ENCODE assay signal across 10 cellular contexts in the genomic region with DNA sequence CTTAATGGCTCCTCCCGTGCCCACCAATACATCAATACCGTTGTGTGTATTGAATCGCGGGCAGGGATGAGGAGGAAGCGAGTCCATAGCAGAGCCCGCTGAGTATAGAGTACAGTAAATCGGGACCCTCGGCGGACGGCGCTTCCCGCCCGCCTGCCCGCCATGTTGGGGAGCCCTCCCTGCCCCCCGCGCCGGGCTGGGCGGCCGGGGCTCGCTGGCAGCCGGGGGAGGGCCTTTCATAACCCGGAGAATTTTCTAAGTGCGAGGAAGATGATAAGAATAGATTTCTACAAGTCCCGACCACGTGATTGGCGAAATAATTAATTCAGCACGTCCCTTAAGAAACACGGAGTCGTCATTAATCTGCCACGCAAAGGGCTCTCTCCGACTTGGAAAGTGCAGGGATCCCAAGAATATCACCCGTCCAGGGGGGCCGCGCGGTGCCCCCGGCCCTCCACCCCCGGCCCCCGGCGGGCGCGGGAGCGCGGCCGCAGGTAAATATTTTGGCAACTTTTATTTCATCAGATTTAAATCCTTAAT. TPM values are rescaled to one million over a fixed set of nuclear protein-coding genes. Genes with fewer than 3 reads are reported as not detected.
DNase-seq lines count a peak whose midpoint lies in the region; ATAC-seq and TF ChIP-seq lines count a peak whose summit lies in the region.
"Had no signal": no experiment of that assay in that cellular context is flagged by ENCODE, and none has a peak within 500 bp of the region (broad histone marks: within the 10 kb centered on the region; RNA-seq: fewer than 3 reads in every experiment).

HOXD3 (plus strand) TSS at position 349 of the 540 bp plus-strand sequence. CDS start 11,808 bp downstream, outside the sequence.

- peaks cover 12% of the 10 kb centered on the region; the same call in 1 of the 2 replicates for H3K36me3 ChIP-seq in SK-N-MC (ENCODE audit: insufficient read depth, low read length)
- no peaks in the 10 kb centered on the region for H3K36me3 ChIP-seq in hepatocyte (replicated peaks; ENCODE audit: insufficient read depth, low read depth)
- peaks cover 8 to 30% (median 15%) of the 10 kb centered on the region in 3 donors for H3K36me3 ChIP-seq in tibial artery

- no peak for TF ChIP-seq CTCF in hepatocyte (IDR thresholded peaks at IDR 0.05; ENCODE audit: poor library complexity)
- TF ChIP-seq CTCF in tibial artery (IDR thresholded peaks at IDR 0.05), result no peak

- H3K4me1 ChIP-seq in hepatocyte (ENCODE audit: insufficient read depth) (peaks cover 20% of the 10 kb centered on the region), tibial artery (peaks cover 0 to 40% (median 27%) of the 10 kb centered on the region in 4 donors)

- H3K4me3 ChIP-seq in SK-N-MC (peak within 1 kb of the TSS; percentile 82), hepatocyte (no peak within 1 kb of the TSS), tibial artery (no peak within 1 kb of the TSS)

- H3K36me3 Mint-ChIP-seq in activated CD4-positive, alpha-beta T cell treated with anti-CD3 and anti-CD28 coated beads, Interleukin-2, amount 10 ng/mL, durations not matched to agents 24 days and 14 days (ENCODE audit: low read depth), result no peaks in the 10 kb centered on the region
- H3K36me3 Mint-ChIP-seq in stimulated activated naive B cell treated with anti-CD40 and anti-IgM and Interleukin-4, amounts not matched to agents 10 μg/mL and 1 μg/mL and 100 μg/mL, for 72 hours, result peaks cover 0 to 4% of the 10 kb centered on the region in 2 donors
- H3K36me3 Mint-ChIP-seq: natural killer cell treated with Interleukin-12 subunit alpha and Interleukin-12 subunit beta and Interleukin-15 and Interleukin-18, amount 100 ng/mL, for 72 hours had no signal

- 5% methylated on average over 43 of the region's 44 CpGs for WGBS in hepatocyte (ENCODE audit: low lambda C conversion rate, missing lambda C conversion rate)

- no peak within 1 kb of the TSS for H3K4me3 Mint-ChIP-seq in activated CD4-positive, alpha-beta T cell treated with anti-CD3 and anti-CD28 coated beads, Interleukin-2, amount 10 ng/mL, durations not matched to agents 24 days and 14 days
- peak within 1 kb of the TSS; percentile 1 to 71 for H3K4me3 Mint-ChIP-seq in stimulated activated naive B cell treated with anti-CD40 and anti-IgM and Interleukin-4, amounts not matched to agents 10 μg/mL and 1 μg/mL and 100 μg/mL, for 72 hours
- H3K4me3 Mint-ChIP-seq: natural killer cell treated with Interleukin-12 subunit alpha and Interleukin-12 subunit beta and Interleukin-15 and Interleukin-18, amount 100 ng/mL, for 72 hours had no signal

- H3K9me3 ChIP-seq in SK-N-MC (ENCODE audit: low read depth, low read length) (no peaks in the 10 kb centered on the region), hepatocyte (ENCODE audit: low read depth) (no peaks in the 10 kb centered on the region), tibial artery (no peaks in the 10 kb centered on the region)

- peaks cover 2% of the 10 kb centered on the region for H3K4me1 Mint-ChIP-seq in activated CD4-positive, alpha-beta T cell treated with anti-CD3 and anti-CD28 coated beads, Interleukin-2, amount 10 ng/mL, durations not matched to agents 24 days and 14 days
- peaks cover 6 to 7% of the 10 kb centered on the region in 2 donors for H3K4me1 Mint-ChIP-seq in stimulated activated naive B cell treated with anti-CD40 and anti-IgM and Interleukin-4, amounts not matched to agents 10 μg/mL and 1 μg/mL and 100 μg/mL, for 72 hours

- intact Hi-C loops in activated CD4-positive, alpha-beta T cell treated with anti-CD3 and anti-CD28 coated beads, Interleukin-2, amount 10 ng/mL, durations not matched to agents 24 days and 14 days (cut with micrococcal nuclease), result loop anchor here (2.0 kb wide), 1 partner anchor 18 kb away; no protein-coding TSS in a partner anchor
- intact Hi-C loops in tibial artery (cut with DNase I; ENCODE audit: low total_unique reads), result loop anchor here (10.0 kb wide), 1 partner anchor 98 kb away; no protein-coding TSS in a partner anchor

- H3K9me3 Mint-ChIP-seq in activated CD4-positive, alpha-beta T cell treated with anti-CD3 and anti-CD28 coated beads, Interleukin-2, amount 10 ng/mL, durations not matched to agents 24 days and 14 days, result peaks cover 7% of the 10 kb centered on the region
- H3K9me3 Mint-ChIP-seq in stimulated activated naive B cell treated with anti-CD40 and anti-IgM and Interleukin-4, amounts not matched to agents 10 μg/mL and 1 μg/mL and 100 μg/mL, for 72 hours, result peaks cover 0 to 7% of the 10 kb centered on the region in 2 donors
- H3K9me3 Mint-ChIP-seq: natural killer cell treated with Interleukin-12 subunit alpha and Interleukin-12 subunit beta and Interleukin-15 and Interleukin-18, amount 100 ng/mL, for 72 hours had no signal

- H3K79me2 ChIP-seq in hepatocyte, result no peaks in the 10 kb centered on the region

- H3K27ac Mint-ChIP-seq in activated CD4-positive, alpha-beta T cell treated with anti-CD3 and anti-CD28 coated beads, Interleukin-2, amount 10 ng/mL, durations not matched to agents 24 days and 14 days, result peak within 1 kb of the TSS; percentile 72
- H3K27ac Mint-ChIP-seq in stimulated activated naive B cell treated with anti-CD40 and anti-IgM and Interleukin-4, amounts not matched to agents 10 μg/mL and 1 μg/mL and 100 μg/mL, for 72 hours, result peak within 1 kb of the TSS; percentile 84
- H3K27ac Mint-ChIP-seq: natural killer cell treated with Interleukin-12 subunit alpha and Interleukin-12 subunit beta and Interleukin-15 and Interleukin-18, amount 100 ng/mL, for 72 hours had no signal

- H3K27me3 ChIP-seq in hepatocyte (peaks cover 99% of the 10 kb centered on the region), tibial artery (peaks cover 0 to 71% of the 10 kb centered on the region in 2 donors)

- peak within 1 kb of the TSS; percentile 79 for H3K9ac ChIP-seq in SK-N-MC (ENCODE audit: insufficient read length)

- no peak for ATAC-seq in stimulated activated naive B cell treated with anti-CD40 and anti-IgM and Interleukin-4, amounts not matched to agents 10 μg/mL and 1 μg/mL and 100 μg/mL, for 72 hours (replicated peaks)
- ATAC-seq: natural killer cell treated with Interleukin-12 subunit alpha and Interleukin-12 subunit beta and Interleukin-15 and Interleukin-18, amount 100 ng/mL, for 72 hours had no signal

- peak within 1 kb of the TSS; percentile 64; the same call in 1 of the 2 replicates for H3K27ac ChIP-seq in SK-N-MC
- H3K27ac ChIP-seq in hepatocyte, result no peak within 1 kb of the TSS
- no peak within 1 kb of the TSS for H3K27ac ChIP-seq in tibial artery

- peak within 1 kb of the TSS; percentile 35 for H2AFZ ChIP-seq in hepatocyte

- H4K20me1 ChIP-seq in hepatocyte (ENCODE audit: insufficient read depth, poor library complexity, severe bottlenecking), result no peaks in the 10 kb centered on the region

- H3K27me3 Mint-ChIP-seq in activated CD4-positive, alpha-beta T cell treated with anti-CD3 and anti-CD28 coated beads, Interleukin-2, amount 10 ng/mL, durations not matched to agents 24 days and 14 days, result peaks cover 79% of the 10 kb centered on the region
- H3K27me3 Mint-ChIP-seq in stimulated activated naive B cell treated with anti-CD40 and anti-IgM and Interleukin-4, amounts not matched to agents 10 μg/mL and 1 μg/mL and 100 μg/mL, for 72 hours, result peaks cover 57 to 92% of the 10 kb centered on the region in 2 donors

- DNase-seq in activated CD4-positive, alpha-beta T cell treated with anti-CD3 and anti-CD28 coated beads, Interleukin-2, amount 10 ng/mL, durations not matched to agents 24 days and 14 days, result no peak
- DNase-seq in activated CD4-positive, alpha-beta T cell treated with anti-CD3 and anti-CD28 coated beads for 1 hour, result no peak
- DNase-seq in SK-N-MC (ENCODE audit: low read depth, low spot score), result no peak
- no peak for DNase-seq in hepatocyte (ENCODE audit: low spot score)
- no peak for DNase-seq in stimulated activated naive B cell treated with anti-CD40 and anti-IgM and Interleukin-4, amounts not matched to agents 10 μg/mL and 1 μg/mL and 100 μg/mL, for 72 hours
- DNase-seq in SKM-1 treated with dmso at 0.1 percent for 144 hours (lab: John Stamatoyannopoulos, UW; ENCODE audit: unreplicated experiment), result no peak
- DNase-seq in stimulated activated CD8-positive, alpha-beta memory T cell treated with anti-CD3 and anti-CD28 coated beads, Interleukin-4, amount 100 ng/mL, for 48 hours, result no peak
- DNase-seq in tibial artery, result no peak

- no peaks in the 10 kb centered on the region for H3K9me2 ChIP-seq in hepatocyte (replicated peaks; ENCODE audit: insufficient read depth)

- peak within 1 kb of the TSS; percentile 68 for H3K4me2 ChIP-seq in hepatocyte

RNA-seq across cellular contexts. Expression of gene HOXD3, which starts in this region (rescaled TPM):
- not detected in 2 replicates for total RNA-seq in activated CD4-positive, alpha-beta T cell treated with anti-CD3 and anti-CD28 coated beads, Interleukin-2, amount 10 ng/mL, durations not matched to agents 24 days and 14 days
- total RNA-seq in hepatocyte, result 0.13 and 0.20 TPM in 2 replicates
- polyA plus RNA-seq in hepatocyte, result 0.41 TPM in 1 of 2 replicates, not detected in the other
- total RNA-seq: natural killer cell treated with Interleukin-12 subunit alpha and Interleukin-12 subunit beta and Interleukin-15 and Interleukin-18, amount 100 ng/mL, for 72 hours had no signal
- polyA plus RNA-seq: BJ had no signal
